ENCODE assay signal across 13 cellular contexts in the genomic region with DNA sequence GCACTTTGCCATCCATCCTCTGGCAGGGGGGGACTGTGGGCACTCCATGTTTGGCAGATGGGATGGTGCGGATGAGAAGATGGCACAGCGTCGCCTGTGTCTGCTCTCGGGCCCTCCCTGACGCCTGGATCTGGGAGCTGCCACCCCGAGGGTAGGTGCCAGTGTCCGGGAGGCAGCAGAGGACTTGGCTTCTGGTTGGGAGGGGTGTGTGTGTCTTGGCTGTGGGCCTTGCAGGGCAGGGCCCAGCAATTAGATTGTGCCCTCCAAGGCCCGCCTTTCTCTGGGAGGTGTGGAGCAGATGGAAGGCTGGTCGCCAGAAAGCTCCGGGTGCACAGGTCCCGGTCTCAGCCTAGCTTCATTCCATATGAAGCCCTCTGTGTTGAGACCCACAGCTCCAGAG. TPM values are rescaled to one million over a fixed set of nuclear protein-coding genes. Genes with fewer than 3 reads are reported as not detected.
DNase-seq lines count a peak whose midpoint lies in the region; ATAC-seq and TF ChIP-seq lines count a peak whose summit lies in the region.
"Had no signal": no experiment of that assay in that cellular context is flagged by ENCODE, and none has a peak within 500 bp of the region (broad histone marks: within the 10 kb centered on the region; RNA-seq: fewer than 3 reads in every experiment).

No MANE protein-coding gene starts in this region.

- CTCF ChIA-PET in CD8-positive, alpha-beta memory T cell (lab: Charles Lee) = interaction anchor here (0.9 to 4.9 kb wide), 3 partner anchors 11 to 21 kb away, joined by 3 to 36 read pairs (median 22); no protein-coding TSS in a partner anchor
- CTCF ChIA-PET in SK-N-SH (lab: Yijun Ruan, JAX) = interaction anchor here (1.9 to 3.1 kb wide), 2 partner anchors 12 to 30 kb away, joined by 8 to 22 read pairs; no protein-coding TSS in a partner anchor

- no peak overlapping the region for H2AFZ ChIP-seq in SK-N-SH (ENCODE audit: low read depth)

- POLR2A ChIA-PET in CD8-positive, alpha-beta memory T cell (lab: Charles Lee) = no interaction called here
- POLR2A ChIA-PET in SK-N-SH (lab: Yijun Ruan, JAX) = interaction anchor here (0.8 to 1.0 kb wide), 2 partner anchors 11 to 24 kb away, joined by 3 to 4 read pairs; no protein-coding TSS in a partner anchor

- WGBS in SK-N-SH (ENCODE audit: low lambda C conversion rate) = 47% methylated on average over 7 of the region's 11 CpGs

- no peaks in the 10 kb centered on the region for H3F3A ChIP-seq in SK-N-SH (replicated peaks; ENCODE audit: insufficient read depth)

- DNase-seq in CD8-positive, alpha-beta memory T cell = no peak
- DNase-seq in SK-N-SH (peak; percentile 79), omental fat pad (ENCODE audit: low spot score) (no peak), NCI-H187 (lab: John Stamatoyannopoulos, UW) (no peak)
- DNase-seq: amygdala; Caco-2; effector CD4-positive, alpha-beta T cell; NCI-H1417; psoas muscle had no signal

- ATAC-seq in omental fat pad (ENCODE audit: low FRiP score) = no peak
- ATAC-seq in GM19351 (IDR thresholded peaks at IDR 0.05; ENCODE audit: unreplicated experiment) = no peak
- ATAC-seq: left lung, psoas muscle had no signal

- no peak overlapping the region for H3K4me2 ChIP-seq in SK-N-SH

- peaks cover 5% of the 10 kb centered on the region for H3K36me3 ChIP-seq in CD8-positive, alpha-beta memory T cell (ENCODE audit: insufficient read depth, low read length)
- no peaks in the 10 kb centered on the region for H3K36me3 ChIP-seq in SK-N-SH (replicated peaks in 1 of 2; ENCODE audit: control insufficient read depth in 1 of 2, insufficient read depth in 2 of 2, low read length in 1 of 2)

- H3K4me3 ChIP-seq in CD8-positive, alpha-beta memory T cell (ENCODE audit: low read length) = peak overlapping the region; percentile 75
- no peak overlapping the region for H3K4me3 ChIP-seq in SK-N-SH (ENCODE audit: low read depth in 2 of 2, low read length in 1 of 2)
- H3K4me3 ChIP-seq in mononuclear cell (ENCODE audit: low read length) = peak overlapping the region; percentile 81
- H3K4me3 ChIP-seq: psoas muscle had no signal

- no peaks in the 10 kb centered on the region for H3K9me3 ChIP-seq in CD8-positive, alpha-beta memory T cell (ENCODE audit: low read length)
- no peaks in the 10 kb centered on the region for H3K9me3 ChIP-seq in SK-N-SH
- H3K9me3 ChIP-seq in mononuclear cell (ENCODE audit: low read depth, low read length) = no peaks in the 10 kb centered on the region
- H3K9me3 ChIP-seq: Caco-2, left lung, psoas muscle had no signal

- no peak for TF ChIP-seq CTCF in C4-2B (conservative IDR thresholded peaks at IDR 0.05)
- TF ChIP-seq CTCF in SK-N-SH (IDR thresholded peaks at IDR 0.05) = no peak
- TF ChIP-seq CTCF in omental fat pad (IDR thresholded peaks at IDR 0.05) = no peak

- peaks cover 76 to 88% (median 83%) of the 10 kb centered on the region in 3 donors for H3K4me1 Mint-ChIP-seq in CD8-positive, alpha-beta memory T cell

- peaks cover 10 to 32% (median 11%) of the 10 kb centered on the region in 3 donors for H3K36me3 Mint-ChIP-seq in CD8-positive, alpha-beta memory T cell

- no peaks in the 10 kb centered on the region for H3K9me2 ChIP-seq in SK-N-SH

- H3K27ac ChIP-seq in C4-2B (peak overlapping the region; percentile 1; the same call in 1 of the 2 replicates), SK-N-SH (ENCODE audit: low read depth in 2 of 2, low read length in 1 of 2) (peak overlapping the region in 1 of 2 experiments; percentile 12; a peak in 1 of 4 replicates)
- no peak overlapping the region for H3K27ac ChIP-seq in CD8-positive, alpha-beta memory T cell (ENCODE audit: low read depth, low read length)
- H3K27ac ChIP-seq: psoas muscle had no signal

- peaks cover 48% of the 10 kb centered on the region for H3K4me1 ChIP-seq in CD8-positive, alpha-beta memory T cell (ENCODE audit: insufficient read depth, low read length)
- H3K4me1 ChIP-seq in SK-N-SH (ENCODE audit: control insufficient read depth in 1 of 2, insufficient read depth in 2 of 2, low read depth in 1 of 2, low read length in 1 of 2) = peaks cover 0 to 18% of the 10 kb centered on the region in 2 experiments; a peak in 1 of 4 replicates
- peaks cover 72% of the 10 kb centered on the region for H3K4me1 ChIP-seq in mononuclear cell (ENCODE audit: insufficient read depth, low read length)
- H3K4me1 ChIP-seq: Caco-2, psoas muscle had no signal

- no peak for TF ChIP-seq EP300 in SK-N-SH (IDR thresholded peaks at IDR 0.05; ENCODE audit: borderline replicate concordance in 1 of 2, low read depth in 1 of 2, low read length in 1 of 2)

- H3K79me2 ChIP-seq in SK-N-SH (ENCODE audit: insufficient read depth) = no peaks in the 10 kb centered on the region

- H4K20me1 ChIP-seq in SK-N-SH (ENCODE audit: insufficient read depth) = no peaks in the 10 kb centered on the region

- H3K27ac Mint-ChIP-seq in CD8-positive, alpha-beta memory T cell = peak overlapping the region in 7 of 8 donors; percentile 5 to 92 (median 80)

- H3K9ac ChIP-seq in SK-N-SH = no peak overlapping the region

- no peaks in the 10 kb centered on the region for H3K27me3 ChIP-seq in CD8-positive, alpha-beta memory T cell (ENCODE audit: insufficient read depth, low read length, poor library complexity, severe bottlenecking)
- H3K27me3 ChIP-seq in SK-N-SH (ENCODE audit: insufficient read depth) = no peaks in the 10 kb centered on the region; the same call in 1 of the 2 replicates
- H3K27me3 ChIP-seq in mononuclear cell (ENCODE audit: insufficient read depth, low read length) = no peaks in the 10 kb centered on the region

- H3K9me3 Mint-ChIP-seq in CD8-positive, alpha-beta memory T cell = no peaks in the 10 kb centered on the region

- peaks cover 0 to 5% of the 10 kb centered on the region in 2 donors for H3K27me3 Mint-ChIP-seq in CD8-positive, alpha-beta memory T cell

- TF ChIP-seq RAD21 in SK-N-SH (IDR thresholded peaks at IDR 0.05; ENCODE audit: low read length) = no peak

- H3K4me3 Mint-ChIP-seq in CD8-positive, alpha-beta memory T cell = peak overlapping the region; percentile 94 to 98 (median 96)

TF ChIP-seq in SK-N-SH, 30 proteins besides CTCF, POLR2A, EP300 and RAD21:
- TF ChIP-seq, protein P1, sequence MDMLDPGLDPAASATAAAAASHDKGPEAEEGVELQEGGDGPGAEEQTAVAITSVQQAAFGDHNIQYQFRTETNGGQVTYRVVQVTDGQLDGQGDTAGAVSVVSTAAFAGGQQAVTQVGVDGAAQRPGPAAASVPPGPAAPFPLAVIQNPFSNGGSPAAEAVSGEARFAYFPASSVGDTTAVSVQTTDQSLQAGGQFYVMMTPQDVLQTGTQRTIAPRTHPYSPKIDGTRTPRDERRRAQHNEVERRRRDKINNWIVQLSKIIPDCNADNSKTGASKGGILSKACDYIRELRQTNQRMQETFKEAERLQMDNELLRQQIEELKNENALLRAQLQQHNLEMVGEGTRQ (IDR thresholded peaks at IDR 0.05; ENCODE audit: borderline replicate concordance, low read depth, low read length) = no peak
- peak; percentile 21; the same call in 1 of the 2 replicates for TF ChIP-seq MXI1 (IDR thresholded peaks at IDR 0.05; ENCODE audit: low read depth, low read length)
TF ChIP-seq in SK-N-SH: peak in this region for 1.

RNA-seq across cellular contexts. Expression of a gene that starts 1.4 kb away (rescaled TPM):
- total RNA-seq in CD8-positive, alpha-beta memory T cell = 1 to 10 TPM; 1.2 to 1.4 TPM
- polyA plus RNA-seq in CD8-positive, alpha-beta memory T cell = 6.3 TPM
- 21.0 and 22.0 TPM in 2 replicates for polyA plus RNA-seq in SK-N-SH (2012; rRNA removed)
- polyA plus RNA-seq in SK-N-SH (2012; cell fraction: cytosol; rRNA removed) = 12.1 and 15.6 TPM in 2 replicates
- 85.5 and 88.3 TPM in 2 replicates for polyA plus RNA-seq in SK-N-SH (2012; cell fraction: nucleus; rRNA removed)
- 29.3 TPM for total RNA-seq in mononuclear cell
- 1 to 10 TPM; 4.6 to 8.0 (median 5.6) TPM for total RNA-seq in omental fat pad

RNA-seq across cellular contexts. Expression of a gene that starts 48.2 kb away (rescaled TPM):
- total RNA-seq in CD8-positive, alpha-beta memory T cell = under 1 TPM in 1 of 2 experiments, not detected in 1; 0.07 TPM
- not detected for polyA plus RNA-seq in CD8-positive, alpha-beta memory T cell
- 0.07 and 0.13 TPM in 2 replicates for polyA plus RNA-seq in SK-N-SH (2012; rRNA removed)
- polyA plus RNA-seq in SK-N-SH (2012; cell fraction: cytosol; rRNA removed) = 0.13 and 0.22 TPM in 2 replicates
- 0.30 and 0.35 TPM in 2 replicates for polyA plus RNA-seq in SK-N-SH (2012; cell fraction: nucleus; rRNA removed)
- total RNA-seq in mononuclear cell (not detected), omental fat pad (not detected)

Comparison
In these comparisons a context has a peak if more than half of its experiments do, and no peak if none do; other contexts are left out.
1. H3K4me3 ChIP-seq: peak in CD8-positive, alpha-beta memory T cell (single experiment) and mononuclear cell (single experiment); none in SK-N-SH (0 of 2).